8 cellular contexts compared by ENCODE assay signal in the genomic region with DNA sequence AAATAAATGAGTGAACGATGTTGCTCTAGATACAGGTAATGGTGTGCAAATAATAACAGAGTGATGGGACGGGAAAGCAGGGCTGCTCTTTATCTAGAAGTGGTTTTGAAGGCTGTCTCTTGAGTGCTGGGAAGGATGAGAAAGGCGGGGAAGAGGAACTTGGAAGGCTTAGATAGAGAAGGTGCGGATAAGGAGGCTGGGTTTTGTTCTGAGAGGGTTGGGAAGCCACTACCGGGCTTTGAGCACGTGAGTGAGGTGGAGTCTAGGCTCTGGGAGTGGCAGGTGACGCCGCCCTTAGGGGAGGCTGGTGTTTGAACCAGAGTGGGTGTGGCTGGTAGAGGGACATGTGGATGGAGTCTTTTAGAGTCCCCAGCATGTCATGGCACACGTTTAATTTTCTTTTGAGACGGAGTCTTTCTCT. TPM values are rescaled to one million over a fixed set of nuclear protein-coding genes. Genes with fewer than 3 reads are reported as not detected.
DNase-seq lines count a peak whose midpoint lies in the region; ATAC-seq and TF ChIP-seq lines count a peak whose summit lies in the region.

No MANE protein-coding gene starts in this region.

- ATAC-seq in CD8-positive, alpha-beta T cell, result peak; percentile 43
- peak; percentile 37 for ATAC-seq in GM21737 (IDR thresholded peaks at IDR 0.05; ENCODE audit: unreplicated experiment)
- peak; percentile 4 for ATAC-seq in sciatic nerve
- ATAC-seq in HG03196 (IDR thresholded peaks at IDR 0.05; ENCODE audit: unreplicated experiment), result no peak

- peaks cover 35% of the 10 kb centered on the region for H3K4me1 Mint-ChIP-seq in CD8-positive, alpha-beta T cell (ENCODE audit: low read depth)

- H3K9me2 ChIP-seq in hepatocyte (replicated peaks; ENCODE audit: insufficient read depth), result no peaks in the 10 kb centered on the region

- H3K27ac Mint-ChIP-seq in CD8-positive, alpha-beta T cell, result peak overlapping the region; percentile 88

- peaks cover 14% of the 10 kb centered on the region for H4K20me1 ChIP-seq in hepatocyte (ENCODE audit: insufficient read depth, poor library complexity, severe bottlenecking)

- peak overlapping the region; percentile 88 for H3K4me3 Mint-ChIP-seq in CD8-positive, alpha-beta T cell

- peak overlapping the region; percentile 65 for H3K27ac ChIP-seq in CD8-positive, alpha-beta T cell (ENCODE audit: low read depth, low read length)
- H3K27ac ChIP-seq in hepatocyte, result peak overlapping the region; percentile 98

- no peaks in the 10 kb centered on the region for H3K27me3 ChIP-seq in CD8-positive, alpha-beta T cell (ENCODE audit: insufficient read depth, low read length)
- no peaks in the 10 kb centered on the region for H3K27me3 ChIP-seq in adipocyte (replicated peaks; ENCODE audit: control insufficient read depth, insufficient read depth, low read length)
- H3K27me3 ChIP-seq in hepatocyte, result no peaks in the 10 kb centered on the region

- TF ChIP-seq CTCF in CD8-positive, alpha-beta T cell (IDR thresholded peaks at IDR 0.05), result no peak
- TF ChIP-seq CTCF in hepatocyte (IDR thresholded peaks at IDR 0.05; ENCODE audit: poor library complexity), result no peak

- H3K36me3 ChIP-seq in CD8-positive, alpha-beta T cell (ENCODE audit: insufficient read depth, low read length), result no peaks in the 10 kb centered on the region
- H3K36me3 ChIP-seq in adipocyte (ENCODE audit: control insufficient read depth, insufficient read depth, low read length, severe bottlenecking), result peaks cover 21% of the 10 kb centered on the region
- no peaks in the 10 kb centered on the region for H3K36me3 ChIP-seq in hepatocyte (replicated peaks; ENCODE audit: insufficient read depth, low read depth)

- WGBS in hepatocyte (ENCODE audit: low lambda C conversion rate, missing lambda C conversion rate), result 9% methylated on average over 10 of the region's 10 CpGs

- H3K9ac ChIP-seq in adipocyte (ENCODE audit: low read length), result peak overlapping the region; percentile 98

- peak; percentile 36 to 78 (median 57) for DNase-seq in CD8-positive, alpha-beta T cell
- DNase-seq in NCI-H1105 (lab: John Stamatoyannopoulos, UW) (peak; percentile 55), SW 1271 (lab: John Stamatoyannopoulos, UW) (peak; percentile 73 to 88), adipocyte (ENCODE audit: low read depth) (peak; percentile 62), hepatocyte (ENCODE audit: low spot score) (peak; percentile 85), sciatic nerve (ENCODE audit: low spot score) (no peak)

- no peaks in the 10 kb centered on the region for H3K9me3 Mint-ChIP-seq in CD8-positive, alpha-beta T cell

- POLR2A ChIA-PET in CD8-positive, alpha-beta T cell (lab: Charles Lee), result no interaction called here

- peaks cover 25% of the 10 kb centered on the region for H3K36me3 Mint-ChIP-seq in CD8-positive, alpha-beta T cell

- H2AFZ ChIP-seq in hepatocyte, result peak overlapping the region; percentile 96

- no peaks in the 10 kb centered on the region for H3K27me3 Mint-ChIP-seq in CD8-positive, alpha-beta T cell (ENCODE audit: low read depth)

- H3K79me2 ChIP-seq in hepatocyte, result peaks cover 80% of the 10 kb centered on the region

- CTCF ChIA-PET in CD8-positive, alpha-beta T cell (lab: Charles Lee), result no interaction called here

- peaks cover 18% of the 10 kb centered on the region for H3K4me1 ChIP-seq in CD8-positive, alpha-beta T cell (ENCODE audit: insufficient read depth, low read length)
- H3K4me1 ChIP-seq in adipocyte (ENCODE audit: control insufficient read depth, insufficient read depth, low read length) (peaks cover 15% of the 10 kb centered on the region), hepatocyte (ENCODE audit: insufficient read depth) (peaks cover 2% of the 10 kb centered on the region)

- peak overlapping the region; percentile 71 for H3K4me3 ChIP-seq in CD8-positive, alpha-beta T cell (ENCODE audit: low read depth, low read length)
- H3K4me3 ChIP-seq in adipocyte (ENCODE audit: low read length), result peak overlapping the region; percentile 96
- H3K4me3 ChIP-seq in hepatocyte, result peak overlapping the region; percentile 86

- H3K9me3 ChIP-seq in CD8-positive, alpha-beta T cell (ENCODE audit: low read length), result no peaks in the 10 kb centered on the region
- no peaks in the 10 kb centered on the region for H3K9me3 ChIP-seq in adipocyte (ENCODE audit: control insufficient read depth, low read length)
- H3K9me3 ChIP-seq in hepatocyte (ENCODE audit: low read depth), result no peaks in the 10 kb centered on the region

- peak overlapping the region; percentile 98 for H3K4me2 ChIP-seq in hepatocyte

- intact Hi-C loops in CD8-positive, alpha-beta T cell (cut with DNase I, micrococcal nuclease), result loop anchor here (5.0 to 10.0 kb wide), 2 partner anchors 103 to 291 kb away; partner anchors contain the start of genes MAU2 (in 2 of the 2), SUGP1 (in 2 of the 2) and TMEM161A (in 1 of the 2)
- intact Hi-C loops in sciatic nerve (cut with DNase I), result no loop called here

RNA-seq across cellular contexts. Expression of gene ARMC6, which starts 0.8 kb away (rescaled TPM):
- total RNA-seq in CD8-positive, alpha-beta T cell, result 1 to 10 TPM; 4.6 to 5.3 TPM
- 26.4 and 29.7 TPM in 2 replicates for total RNA-seq in hepatocyte
- polyA plus RNA-seq in hepatocyte, result 25.8 and 30.8 TPM in 2 replicates
- 12.3 TPM for total RNA-seq in sciatic nerve

RNA-seq across cellular contexts. Expression of gene SUGP2, which starts 0.9 kb away (rescaled TPM):
- 10 to 100 TPM; 85.4 to 90.8 TPM for total RNA-seq in CD8-positive, alpha-beta T cell
- total RNA-seq in hepatocyte, result 35.6 and 36.4 TPM in 2 replicates
- 51.0 and 57.5 TPM in 2 replicates for polyA plus RNA-seq in hepatocyte
- 87.7 TPM for total RNA-seq in sciatic nerve

RNA-seq across cellular contexts. Expression of gene SLC25A42, which starts 29.6 kb away (rescaled TPM):
- total RNA-seq in CD8-positive, alpha-beta T cell, result 10 to 100 TPM in 1 of 2 experiments, 1 to 10 TPM in 1; 8.3 to 10.6 TPM
- total RNA-seq in hepatocyte, result 11.5 and 13.8 TPM in 2 replicates
- polyA plus RNA-seq in hepatocyte, result 21.3 and 23.2 TPM in 2 replicates
- 14.8 TPM for total RNA-seq in sciatic nerve
